Comparison of ENCODE assay signal across 16 cellular contexts in genomic region chr12:77013091-77013490, GRCh38. TPM values are rescaled to one million over a fixed set of nuclear protein-coding genes. Genes with fewer than 3 reads are reported as not detected.
DNase-seq lines count a peak whose midpoint lies in the region; FAIRE-seq and TF ChIP-seq lines count a peak whose summit lies in the region.
"Had no signal": no experiment of that assay in that cellular context is flagged by ENCODE, and none has a peak within 500 bp of the region (broad histone marks: within the 10 kb centered on the region; RNA-seq: fewer than 3 reads in every experiment).

No MANE protein-coding gene starts in this region.

- DNase-seq in AG08396 (ENCODE audit: low spot score), result peak; percentile 14
- DNase-seq in AG10803 (ENCODE audit: low read depth), result peak; percentile 52
- DNase-seq in adipocyte (ENCODE audit: low read depth), result peak; percentile 13
- peak; percentile 14 to 26 for DNase-seq in foreskin fibroblast
- no peak for DNase-seq in frontal cortex (ENCODE audit: low spot score in 2 of 2)
- DNase-seq in GDM1 (lab: John Stamatoyannopoulos, UW), result no peak
- DNase-seq in UCSD-AML1 (lab: John Stamatoyannopoulos, UW; ENCODE audit: unreplicated experiment), result no peak
- DNase-seq: BE2C; CD4-positive, alpha-beta memory T cell; DND-41; GF-D8; GM23248 had no signal

- H3K4me1 ChIP-seq in adipocyte (ENCODE audit: control insufficient read depth, insufficient read depth, low read length), result peaks cover 12% of the 10 kb centered on the region
- H3K4me1 ChIP-seq: BE2C had no signal

- no peaks in the 10 kb centered on the region for H3K9me3 ChIP-seq in adipocyte (ENCODE audit: control insufficient read depth, low read length)
- H3K9me3 ChIP-seq: BE2C had no signal

- no peak overlapping the region for H3K9ac ChIP-seq in adipocyte (ENCODE audit: low read length)
- H3K9ac ChIP-seq: GM23248 had no signal

- H3K36me3 ChIP-seq in adipocyte (ENCODE audit: control insufficient read depth, insufficient read depth, low read length, severe bottlenecking), result no peaks in the 10 kb centered on the region
- H3K36me3 ChIP-seq: BE2C had no signal

- H3K27me3 ChIP-seq in adipocyte (replicated peaks; ENCODE audit: control insufficient read depth, insufficient read depth, low read length), result no peaks in the 10 kb centered on the region
- H3K27me3 ChIP-seq: BE2C had no signal

- TF ChIP-seq CTCF in AG10803 (conservative IDR thresholded peaks at IDR 0.05; ENCODE audit: low read length), result no peak
- no peak for TF ChIP-seq CTCF in foreskin fibroblast (IDR thresholded peaks at IDR 0.05; ENCODE audit: low read depth, low read length)

- FAIRE-seq in frontal cortex (lab: Jason Lieb, UNC), result no peak
- FAIRE-seq: A204.1, H54, HepG2, HTR-8/SVneo had no signal

- H3K4me3 ChIP-seq in AG10803 (ENCODE audit: low read length) (no peak overlapping the region), adipocyte (ENCODE audit: low read length) (no peak overlapping the region), foreskin fibroblast (ENCODE audit: low read depth in 1 of 2, low read length in 2 of 2) (no peak overlapping the region)
- H3K4me3 ChIP-seq: GM23248 had no signal

RNA-seq across cellular contexts. Expression of gene E2F7, which starts 52.3 kb away (rescaled TPM):
- total RNA-seq in frontal cortex, result 1.2 TPM

Comparison
In these comparisons a context has a peak if more than half of its experiments do, and no peak if none do; other contexts are left out.
1. DNase-seq: peak in AG08396 (single experiment), AG10803 (single experiment), adipocyte (single experiment) and foreskin fibroblast (2 of 2); none in frontal cortex (0 of 2), GDM1 (single experiment) and UCSD-AML1 (single experiment).